15 cellular contexts compared by ENCODE assay signal in genomic region chr4:65508169-65508568, GRCh38.
DNase-seq lines count a peak whose midpoint lies in the region; ATAC-seq and TF ChIP-seq lines count a peak whose summit lies in the region.
"Had no signal": no experiment of that assay in that cellular context is flagged by ENCODE, and none has a peak within 500 bp of the region (broad histone marks: within the 10 kb centered on the region; RNA-seq: fewer than 3 reads in every experiment).

No MANE protein-coding gene starts in this region.

- H4K20me1 ChIP-seq in SK-N-SH (ENCODE audit: insufficient read depth): no peaks in the 10 kb centered on the region

- H3K4me2 ChIP-seq in SK-N-SH: no peak overlapping the region

- H3K27ac ChIP-seq in SK-N-SH (ENCODE audit: low read depth in 2 of 2, low read length in 1 of 2) (no peak overlapping the region), RWPE2 (ENCODE audit: poor library complexity, severe bottlenecking) (peak overlapping the region; percentile 74)
- H3K27ac ChIP-seq: parathyroid adenoma had no signal

- H3K36me3 ChIP-seq in SK-N-SH (replicated peaks in 1 of 2; ENCODE audit: control insufficient read depth in 1 of 2, insufficient read depth in 2 of 2, low read length in 1 of 2) (no peaks in the 10 kb centered on the region), RWPE2 (ENCODE audit: low read depth) (no peaks in the 10 kb centered on the region), HAP-1 (replicated peaks) (no peaks in the 10 kb centered on the region)

- TF ChIP-seq RAD21 in SK-N-SH (IDR thresholded peaks at IDR 0.05; ENCODE audit: low read length): no peak

- in situ Hi-C loops in HAP-1 (cut with MboI; ENCODE audit: low sequenced_read_pairs): no loop called here

- no peak for TF ChIP-seq EP300 in SK-N-SH (IDR thresholded peaks at IDR 0.05; ENCODE audit: borderline replicate concordance in 1 of 2, low read depth in 1 of 2, low read length in 1 of 2)

- WGBS in SK-N-SH (ENCODE audit: low lambda C conversion rate): 6% methylated on average over 2 of the region's 2 CpGs

- no peaks in the 10 kb centered on the region for H3K9me2 ChIP-seq in SK-N-SH

- ATAC-seq in SK-N-SH treated with all-trans-retinoic acid at 6 μM for 48 hours (no peak), RWPE2 (ENCODE audit: low read depth) (peak; percentile 74)

- peaks cover 10% of the 10 kb centered on the region for H3F3A ChIP-seq in SK-N-SH (replicated peaks; ENCODE audit: insufficient read depth)

- DNase-seq in SK-N-SH (no peak), RWPE2 (ENCODE audit: low spot score) (no peak), fibroblast of peridontal ligament (ENCODE audit: extremely low read depth) (peak; percentile 77), stromal cell of bone marrow (ENCODE audit: low read depth) (peak; percentile 33), HAP-1 (ENCODE audit: low spot score in 2 of 2) (no peak), NCI-H510A (lab: John Stamatoyannopoulos, UW) (no peak), Ammon's horn (ENCODE audit: low spot score) (no peak)
- DNase-seq: 8988T; activated CD4-positive, alpha-beta memory T cell treated with anti-CD3 and anti-CD28 coated beads, Interleukin-2, amount 10 ng/mL, durations not matched to agents 7 days and 5 days; activated effector memory CD4-positive, alpha-beta T cell treated with Interleukin-2 at 50 U/mL for 16 hours; DMS 273 treated with DMSO at 0.1 percent for 48 hours; NCI-H446; stimulated activated CD4-positive, alpha-beta T cell treated with anti-CD3 and anti-CD28 coated beads, Interleukin-1b, Interleukin-23, amount 100 ng/mL, for 48 hours had no signal

- H3K4me3 ChIP-seq in SK-N-SH (ENCODE audit: low read depth in 2 of 2, low read length in 1 of 2) (no peak overlapping the region), RWPE2 (ENCODE audit: severe bottlenecking) (no peak overlapping the region), HAP-1 (no peak overlapping the region)

- POLR2A ChIA-PET in SK-N-SH (lab: Yijun Ruan, JAX): no interaction called here

- 0 out of 2 replicates have a peak overlapping the region, but pooled peaks have one; percentile 2 for H2AFZ ChIP-seq in SK-N-SH (ENCODE audit: low read depth)
- H2AFZ ChIP-seq: parathyroid adenoma had no signal

- H3K9me3 ChIP-seq in SK-N-SH (no peaks in the 10 kb centered on the region), RWPE2 (ENCODE audit: severe bottlenecking) (no peaks in the 10 kb centered on the region), HAP-1 (no peaks in the 10 kb centered on the region)

- H3K79me2 ChIP-seq in SK-N-SH (ENCODE audit: insufficient read depth): no peaks in the 10 kb centered on the region
- H3K79me2 ChIP-seq: parathyroid adenoma had no signal

- TF ChIP-seq CTCF in SK-N-SH (IDR thresholded peaks at IDR 0.05): no peak
- no peak for TF ChIP-seq CTCF in RWPE2 (IDR thresholded peaks at IDR 0.05; ENCODE audit: poor library complexity, severe bottlenecking)

- CTCF ChIA-PET in SK-N-SH (lab: Yijun Ruan, JAX): no interaction called here

- H3K27me3 ChIP-seq in SK-N-SH (ENCODE audit: insufficient read depth): no peaks in the 10 kb centered on the region
- H3K27me3 ChIP-seq in RWPE2 (ENCODE audit: insufficient read depth, poor library complexity, severe bottlenecking): no peaks in the 10 kb centered on the region
- H3K27me3 ChIP-seq in HAP-1 (ENCODE audit: low read depth): no peaks in the 10 kb centered on the region

- no peaks in the 10 kb centered on the region for H3K4me1 ChIP-seq in SK-N-SH (ENCODE audit: control insufficient read depth in 1 of 2, insufficient read depth in 2 of 2, low read depth in 1 of 2, low read length in 1 of 2)
- H3K4me1 ChIP-seq in RWPE2 (ENCODE audit: insufficient read depth, poor library complexity, severe bottlenecking): peaks cover 48% of the 10 kb centered on the region
- no peaks in the 10 kb centered on the region for H3K4me1 ChIP-seq in HAP-1
- H3K4me1 ChIP-seq: parathyroid adenoma had no signal

- H3K9ac ChIP-seq in SK-N-SH: no peak overlapping the region
- H3K9ac ChIP-seq: parathyroid adenoma had no signal

TF ChIP-seq in SK-N-SH, 30 proteins besides CTCF, POLR2A, EP300 and RAD21 (continues in another document):
- no peak for TF ChIP-seq RFX5 (IDR thresholded peaks at IDR 0.05; ENCODE audit: low read length)
- no peak for TF ChIP-seq TCF12 (IDR thresholded peaks at IDR 0.05)
- no peak for TF ChIP-seq CHD2 (IDR thresholded peaks at IDR 0.05; ENCODE audit: low read length, partially characterized antibody)
- TF ChIP-seq NRF1 (IDR thresholded peaks at IDR 0.05; ENCODE audit: low read depth, low read length): no peak
- no peak for TF ChIP-seq USF2 (IDR thresholded peaks at IDR 0.05; ENCODE audit: borderline replicate concordance, low read depth, low read length)
- no peak for TF ChIP-seq SMC3 (IDR thresholded peaks at IDR 0.05; ENCODE audit: low read depth, low read length)
- no peak for TF ChIP-seq MEF2A (IDR thresholded peaks at IDR 0.05; ENCODE audit: borderline replicate concordance, low read depth)
- TF ChIP-seq MXI1 (IDR thresholded peaks at IDR 0.05; ENCODE audit: low read depth, low read length): no peak
- TF ChIP-seq EZH2phosphoT487 (IDR thresholded peaks at IDR 0.05; ENCODE audit: borderline replicate concordance, low read depth): no peak
- TF ChIP-seq RXRA (IDR thresholded peaks at IDR 0.05; ENCODE audit: borderline replicate concordance, low read depth): no peak
- TF ChIP-seq PBX3 (IDR thresholded peaks at IDR 0.05): no peak
- no peak for TF ChIP-seq TEAD4 (IDR thresholded peaks at IDR 0.05; ENCODE audit: borderline replicate concordance, insufficient read depth)

TF ChIP-seq in SK-N-SH treated with all-trans-retinoic acid at 6 μM for 48 hours, 23 proteins besides CTCF, POLR2A, EP300 and RAD21:
- TF ChIP-seq ESRRG (CRISPR knock-in tag; IDR thresholded peaks at IDR 0.05) (no peak), PATZ1 (CRISPR knock-in tag; IDR thresholded peaks at IDR 0.05; ENCODE audit: borderline replicate concordance) (no peak), GLIS3 (CRISPR knock-in tag; IDR thresholded peaks at IDR 0.05) (no peak), TSHZ2 (CRISPR knock-in tag; IDR thresholded peaks at IDR 0.05) (no peak)

Comparison
In these comparisons a context has a peak if more than half of its experiments do, and no peak if none do; other contexts are left out.
1. DNase-seq: peak in fibroblast of peridontal ligament (single experiment) and stromal cell of bone marrow (single experiment); none in SK-N-SH (single experiment), RWPE2 (single experiment), HAP-1 (0 of 2), NCI-H510A (single experiment) and Ammon's horn (single experiment).